ENCODE assay signal across 12 cellular contexts in the genomic region with DNA sequence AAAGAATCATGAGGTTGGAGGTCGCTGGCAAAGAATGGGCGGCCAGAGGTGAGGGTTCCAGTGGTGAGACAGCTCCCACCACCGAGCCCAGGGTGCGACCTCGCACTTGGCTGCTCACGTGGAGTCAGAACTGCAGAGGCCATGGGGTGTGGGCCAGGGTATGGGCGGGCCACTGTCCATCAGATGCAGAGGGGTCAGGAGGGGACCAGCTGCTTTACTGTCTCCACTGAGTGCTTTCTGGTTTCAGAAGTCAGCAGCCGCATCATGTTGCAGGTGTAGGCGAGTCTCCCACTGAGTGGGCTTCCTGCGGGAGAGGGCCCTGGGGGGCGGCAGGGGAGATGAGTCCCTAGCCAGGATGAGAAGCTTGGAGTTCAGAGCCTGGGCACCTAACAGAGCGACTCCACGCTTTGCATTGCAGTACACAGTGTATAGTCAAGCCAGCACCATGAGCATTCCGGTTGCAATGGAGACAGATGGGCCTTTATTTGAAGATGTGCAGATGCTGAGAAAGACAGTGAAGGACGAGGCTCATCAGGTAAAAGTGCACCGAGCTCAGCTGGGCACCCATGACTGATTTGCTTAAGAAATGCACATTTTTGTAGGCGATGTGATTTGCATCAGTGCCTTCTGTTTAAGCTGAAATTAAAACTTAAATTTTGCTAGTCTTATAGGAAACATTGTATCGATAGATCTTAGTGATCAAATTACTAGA. TPM values are rescaled to one million over a fixed set of nuclear protein-coding genes. Genes with fewer than 3 reads are reported as not detected.
DNase-seq lines count a peak whose midpoint lies in the region; ATAC-seq and TF ChIP-seq lines count a peak whose summit lies in the region.
"Had no signal": no experiment of that assay in that cellular context is flagged by ENCODE, and none has a peak within 500 bp of the region (broad histone marks: within the 10 kb centered on the region; RNA-seq: fewer than 3 reads in every experiment).

No MANE protein-coding gene starts in this region.

- H3K4me3 ChIP-seq in OCI-LY3 (ENCODE audit: low read length), result peak overlapping the region; percentile 22; the same call in 1 of the 2 replicates
- H3K4me3 ChIP-seq in upper lobe of left lung, result no peak overlapping the region
- H3K4me3 ChIP-seq: esophagus squamous epithelium had no signal

- peaks cover 18% of the 10 kb centered on the region for H3K4me1 Mint-ChIP-seq in endothelial cell (ENCODE audit: unreplicated experiment)
- H3K4me1 Mint-ChIP-seq in natural killer cell treated with Interleukin-12 subunit alpha and Interleukin-12 subunit beta and Interleukin-15 and Interleukin-18, amount 100 ng/mL, for 72 hours (ENCODE audit: low read depth in 2 of 2), result peaks cover 0 to 22% of the 10 kb centered on the region in 2 donors

- TF ChIP-seq POLR2A in upper lobe of left lung (IDR thresholded peaks at IDR 0.05), result no peak

- no peak for TF ChIP-seq EP300 in upper lobe of left lung (IDR thresholded peaks at IDR 0.05)

- H3K4me2 ChIP-seq in OCI-LY3 (ENCODE audit: low read length), result peak overlapping the region; percentile 54

- H3K4me1 ChIP-seq in OCI-LY3 (ENCODE audit: low read length), result peaks cover 9% of the 10 kb centered on the region
- H3K4me1 ChIP-seq in upper lobe of left lung, result no peaks in the 10 kb centered on the region
- H3K4me1 ChIP-seq: esophagus squamous epithelium had no signal

- no peak overlapping the region for H2AFZ ChIP-seq in OCI-LY3 (ENCODE audit: low read depth, low read length)

- no peaks in the 10 kb centered on the region for H3K9me3 Mint-ChIP-seq in endothelial cell (ENCODE audit: unreplicated experiment)
- H3K9me3 Mint-ChIP-seq in natural killer cell treated with Interleukin-12 subunit alpha and Interleukin-12 subunit beta and Interleukin-15 and Interleukin-18, amount 100 ng/mL, for 72 hours, result no peaks in the 10 kb centered on the region

- no peaks in the 10 kb centered on the region for H4K20me1 ChIP-seq in OCI-LY3 (ENCODE audit: insufficient read depth, low read length)

- 0 out of 2 replicates have a peak overlapping the region, but pooled peaks have one; percentile 35 for H3K9ac ChIP-seq in OCI-LY3 (ENCODE audit: low read length)

- peak overlapping the region; percentile 56 for H3K4me3 Mint-ChIP-seq in endothelial cell (ENCODE audit: unreplicated experiment)
- no peak overlapping the region for H3K4me3 Mint-ChIP-seq in natural killer cell treated with Interleukin-12 subunit alpha and Interleukin-12 subunit beta and Interleukin-15 and Interleukin-18, amount 100 ng/mL, for 72 hours

- H3K9me3 ChIP-seq in OCI-LY3 (ENCODE audit: insufficient read depth, low read length) (no peaks in the 10 kb centered on the region), upper lobe of left lung (no peaks in the 10 kb centered on the region)
- H3K9me3 ChIP-seq: esophagus squamous epithelium, neutrophil had no signal

- H3K27me3 Mint-ChIP-seq in endothelial cell (ENCODE audit: unreplicated experiment), result peaks cover 7% of the 10 kb centered on the region
- H3K27me3 Mint-ChIP-seq in natural killer cell treated with Interleukin-12 subunit alpha and Interleukin-12 subunit beta and Interleukin-15 and Interleukin-18, amount 100 ng/mL, for 72 hours, result no peaks in the 10 kb centered on the region

- H3K27ac ChIP-seq in OCI-LY3 (ENCODE audit: low read length) (0 out of 2 replicates have a peak overlapping the region, but pooled peaks have one; percentile 24), upper lobe of left lung (no peak overlapping the region)
- H3K27ac ChIP-seq: neutrophil had no signal

- H3K79me2 ChIP-seq in OCI-LY3 (ENCODE audit: low read length), result no peaks in the 10 kb centered on the region

- 88 to 90% methylated on average over 16 to 18 of the region's 18 CpGs for WGBS in upper lobe of left lung, 2 donors

- DNase-seq in ELF-1 (ENCODE audit: low read depth, low spot score) (peak; percentile 30), endothelial cell (ENCODE audit: low spot score) (no peak), NCI-H2081 treated with DMSO at 0.1 percent for 48 hours (lab: John Stamatoyannopoulos, UW) (no peak), upper lobe of left lung (no peak)
- no peak for DNase-seq in natural killer cell treated with Interleukin-12 subunit alpha and Interleukin-12 subunit beta and Interleukin-15 and Interleukin-18, amount 100 ng/mL, for 72 hours (ENCODE audit: low spot score)
- DNase-seq in activated CD8-positive, alpha-beta memory T cell treated with anti-CD3 and anti-CD28 coated beads for 24 hours, result no peak
- DNase-seq: esophagus squamous epithelium, GOT3, T1000 had no signal

- peaks cover 31% of the 10 kb centered on the region for H3K36me3 Mint-ChIP-seq in endothelial cell (ENCODE audit: low read depth, unreplicated experiment)
- peaks cover 7% of the 10 kb centered on the region for H3K36me3 Mint-ChIP-seq in natural killer cell treated with Interleukin-12 subunit alpha and Interleukin-12 subunit beta and Interleukin-15 and Interleukin-18, amount 100 ng/mL, for 72 hours

- TF ChIP-seq CTCF in OCI-LY3 (IDR thresholded peaks at IDR 0.05; ENCODE audit: low read depth, low read length) (no peak), endothelial cell (IDR thresholded peaks at IDR 0.05; ENCODE audit: unreplicated experiment) (no peak), upper lobe of left lung (IDR thresholded peaks at IDR 0.05) (no peak)

- H3K27me3 ChIP-seq in OCI-LY3 (ENCODE audit: low read depth, low read length) (no peaks in the 10 kb centered on the region), upper lobe of left lung (no peaks in the 10 kb centered on the region)
- H3K27me3 ChIP-seq: esophagus squamous epithelium, neutrophil had no signal

- no peak for ATAC-seq in natural killer cell treated with Interleukin-12 subunit alpha and Interleukin-12 subunit beta and Interleukin-15 and Interleukin-18, amount 100 ng/mL, for 72 hours
- ATAC-seq in HG03025 (IDR thresholded peaks at IDR 0.05; ENCODE audit: low FRiP score, unreplicated experiment) (no peak), upper lobe of left lung (ENCODE audit: low FRiP score in 2 of 2) (no peak)

- H3K36me3 ChIP-seq in OCI-LY3 (replicated peaks; ENCODE audit: low read depth, low read length) (peaks cover 14% of the 10 kb centered on the region), upper lobe of left lung (peaks cover 9 to 79% (median 43%) of the 10 kb centered on the region in 4 donors)

- no peak overlapping the region for H3K27ac Mint-ChIP-seq in endothelial cell (ENCODE audit: unreplicated experiment)
- H3K27ac Mint-ChIP-seq in natural killer cell treated with Interleukin-12 subunit alpha and Interleukin-12 subunit beta and Interleukin-15 and Interleukin-18, amount 100 ng/mL, for 72 hours, result peak overlapping the region; percentile 64 to 66

RNA-seq across cellular contexts. Expression of gene DYNC1H1, which starts 46.8 kb away (rescaled TPM):
- total RNA-seq in endothelial cell (ENCODE audit: unreplicated experiment) (662 TPM), upper lobe of left lung (100 to 1,000 TPM; 352 to 556 (median 447) TPM)
- total RNA-seq in natural killer cell treated with Interleukin-12 subunit alpha and Interleukin-12 subunit beta and Interleukin-15 and Interleukin-18, amount 100 ng/mL, for 72 hours, result 100 to 1,000 TPM; 322 to 415 TPM
